ENCODE assay signal across 8 cellular contexts in the genomic region with DNA sequence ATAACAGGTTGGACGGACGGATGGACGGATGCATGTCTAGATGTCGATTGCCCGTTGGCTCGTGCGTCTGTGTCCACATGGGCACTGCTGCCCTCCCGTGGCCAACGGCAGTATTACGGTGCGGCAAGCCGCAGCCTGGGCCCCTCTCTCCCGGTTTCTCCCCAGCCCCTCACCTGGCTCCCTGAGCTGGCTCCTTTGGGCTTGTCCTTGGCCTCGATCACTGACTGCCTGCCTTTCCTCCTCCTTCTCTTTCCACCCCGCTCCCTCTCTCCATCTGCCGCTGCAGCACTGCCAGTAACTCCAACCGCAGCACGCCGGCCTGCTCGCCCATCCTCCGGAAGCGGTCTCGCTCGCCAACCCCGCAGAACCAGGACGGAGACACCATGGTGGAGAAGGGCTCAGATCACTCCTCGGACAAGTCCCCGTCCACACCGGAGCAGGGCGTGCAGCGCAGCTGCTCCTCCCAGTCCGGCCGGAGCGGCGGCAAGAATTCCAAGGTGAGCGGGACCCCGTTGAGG.
DNase-seq lines count a peak whose midpoint lies in the region; ATAC-seq and TF ChIP-seq lines count a peak whose summit lies in the region.

No MANE protein-coding gene starts in this region.

- H3K27me3 Mint-ChIP-seq in activated CD4-positive, alpha-beta T cell treated with anti-CD3 and anti-CD28 coated beads for 36 hours, result no peaks in the 10 kb centered on the region

- peak; percentile 87 for TF ChIP-seq CTCF in kidney epithelial cell (IDR thresholded peaks at IDR 0.05; ENCODE audit: insufficient read depth, low read length, poor library complexity, severe bottlenecking)

- intact Hi-C loops in activated CD4-positive, alpha-beta T cell treated with anti-CD3 and anti-CD28 coated beads for 36 hours (cut with DNase I, micrococcal nuclease), result loop anchor here in 1 of 2 experiments (1.0 to 2.0 kb wide), 2 partner anchors 66 to 276 kb away; no protein-coding TSS in a partner anchor

- peaks cover 10% of the 10 kb centered on the region for H3K4me1 Mint-ChIP-seq in activated CD4-positive, alpha-beta T cell treated with anti-CD3 and anti-CD28 coated beads for 36 hours

- POLR2A ChIA-PET in activated CD4-positive, alpha-beta T cell treated with anti-CD3 and anti-CD28 coated beads for 36 hours (lab: Charles Lee), result no interaction called here

- H3K4me3 ChIP-seq in kidney epithelial cell (ENCODE audit: low read depth, low read length), result no peak overlapping the region

- H3K27ac ChIP-seq in caudate nucleus (ENCODE audit: low read depth, low read length), result no peak overlapping the region

- no peak overlapping the region for H3K4me3 Mint-ChIP-seq in activated CD4-positive, alpha-beta T cell treated with anti-CD3 and anti-CD28 coated beads for 36 hours

- H3K36me3 ChIP-seq in kidney epithelial cell (ENCODE audit: control insufficient read depth, insufficient read depth, low read length), result no peaks in the 10 kb centered on the region

- DNase-seq in EL, result peak; percentile 53
- peak; percentile 52 for DNase-seq in H4 (ENCODE audit: low spot score)
- DNase-seq in NCI-H1105 treated with DMSO at 0.1 percent for 48 hours (lab: John Stamatoyannopoulos, UW), result peak; percentile 76
- peak; percentile 83 for DNase-seq in activated CD4-positive, alpha-beta T cell treated with anti-CD3 and anti-CD28 coated beads for 36 hours
- peak in 48 of 61 donors; percentile 9 to 93 (median 39) for DNase-seq in caudate nucleus (lab: John Stamatoyannopoulos, UW)
- DNase-seq in kidney epithelial cell (ENCODE audit: low read depth), result no peak
- DNase-seq in stimulated activated CD4-positive, alpha-beta T cell treated with anti-CD3 and anti-CD28 coated beads, Interleukin-4, amount 100 ng/mL, for 24 hours, result peak; percentile 70

- CTCF ChIA-PET in activated CD4-positive, alpha-beta T cell treated with anti-CD3 and anti-CD28 coated beads for 36 hours (lab: Charles Lee), result interaction anchor here (0.7 to 2.2 kb wide), 26 partner anchors 8 to 1198 kb away, joined by 3 to 16 read pairs (median 4); no protein-coding TSS in a partner anchor

- H3K36me3 Mint-ChIP-seq in activated CD4-positive, alpha-beta T cell treated with anti-CD3 and anti-CD28 coated beads for 36 hours (ENCODE audit: low read depth), result no peaks in the 10 kb centered on the region

- no peak overlapping the region for H3K27ac Mint-ChIP-seq in activated CD4-positive, alpha-beta T cell treated with anti-CD3 and anti-CD28 coated beads for 36 hours

- H3K27me3 ChIP-seq in kidney epithelial cell (ENCODE audit: control insufficient read depth, insufficient read depth, low read length), result peaks cover 7% of the 10 kb centered on the region

- H3K9me3 Mint-ChIP-seq in activated CD4-positive, alpha-beta T cell treated with anti-CD3 and anti-CD28 coated beads for 36 hours (ENCODE audit: low read depth), result no peaks in the 10 kb centered on the region

- peak; percentile 63 for ATAC-seq in activated CD4-positive, alpha-beta T cell treated with anti-CD3 and anti-CD28 coated beads for 36 hours
- ATAC-seq in HG02884 (IDR thresholded peaks at IDR 0.05; ENCODE audit: unreplicated experiment), result no peak
